ENCODE assay signal across 1 cellular context in genomic region chr9:26935847-26936246, GRCh38.
A peak's percentile ranks its signal among the peaks of the same experiment; 100 is the strongest.
TF ChIP-seq lines count a peak whose summit lies in the region.

No MANE protein-coding gene starts in this region.

TF ChIP-seq in H1, 55 proteins besides CTCF, POLR2A, EP300 and RAD21:
- TF ChIP-seq CEBPB (IDR thresholded peaks at IDR 0.05; ENCODE audit: low read depth, low read length): no peak
- TF ChIP-seq MAFK (IDR thresholded peaks at IDR 0.05; ENCODE audit: low read depth, low read length): peak; percentile 50; the same call in 1 of the 2 replicates
TF ChIP-seq in H1: peak in this region for 1.
